In the genomic region with DNA sequence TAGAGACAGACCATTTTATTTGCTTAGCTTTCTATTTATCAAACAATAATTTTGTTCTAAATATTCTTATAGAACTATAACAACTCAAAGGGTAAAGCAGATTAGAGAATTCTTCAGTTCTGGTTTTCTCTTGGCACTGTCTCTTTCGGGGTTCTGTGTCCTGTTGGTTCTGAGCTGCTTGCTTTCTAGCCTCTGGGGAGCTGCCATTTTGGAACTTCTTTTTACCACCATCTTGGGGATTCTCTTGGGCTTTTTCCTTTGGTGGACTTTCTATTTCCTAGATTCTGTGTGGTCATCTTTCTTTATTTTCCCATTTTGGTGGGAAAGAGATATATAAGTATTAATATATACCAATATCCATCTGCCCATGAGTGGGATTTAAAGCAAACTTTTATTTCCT, we compare ENCODE assay signal across 19 cellular contexts.
"Had no signal": no experiment of that assay in that cellular context is flagged by ENCODE, and none has a peak within 500 bp of the region (broad histone marks: within the 10 kb centered on the region; RNA-seq: fewer than 3 reads in every experiment).

No MANE protein-coding gene starts in this region.

- DNase-seq: effector CD4-positive, alpha-beta T cell; endodermal cell; erythroblast; foreskin keratinocyte; immature natural killer cell; kidney; left cardiac atrium; left ventricle myocardium inferior; mesendoderm; naive thymus-derived CD4-positive, alpha-beta T cell; ovary; right cardiac atrium; small intestine; stimulated activated CD4-positive, alpha-beta T cell treated with anti-CD3 and anti-CD28 coated beads, Interleukin-2, amount 100 ng/mL, for 48 hours; tibial artery; upper lobe of left lung; uterus had no signal

- H3K27ac Mint-ChIP-seq: endodermal cell; naive thymus-derived CD4-positive, alpha-beta T cell; stimulated activated naive CD8-positive, alpha-beta T cell treated with anti-CD3 and anti-CD28 coated beads, Interleukin-15, Interleukin-2, amounts not matched to agents 100 ng/mL and 50 ng/mL, for 24 hours had no signal

- H3K27me3 Mint-ChIP-seq: naive thymus-derived CD4-positive, alpha-beta T cell; stimulated activated naive CD8-positive, alpha-beta T cell treated with anti-CD3 and anti-CD28 coated beads, Interleukin-15, Interleukin-2, amounts not matched to agents 100 ng/mL and 50 ng/mL, for 24 hours had no signal

- H3K4me3 Mint-ChIP-seq: endodermal cell; immature natural killer cell; naive thymus-derived CD4-positive, alpha-beta T cell; neural crest cell; stimulated activated naive CD8-positive, alpha-beta T cell treated with anti-CD3 and anti-CD28 coated beads, Interleukin-15, Interleukin-2, amounts not matched to agents 100 ng/mL and 50 ng/mL, for 24 hours had no signal

- ATAC-seq: foreskin keratinocyte; left cardiac atrium; naive thymus-derived CD4-positive, alpha-beta T cell; right cardiac atrium had no signal
